32 cellular contexts compared by ENCODE assay signal in the genomic region with DNA sequence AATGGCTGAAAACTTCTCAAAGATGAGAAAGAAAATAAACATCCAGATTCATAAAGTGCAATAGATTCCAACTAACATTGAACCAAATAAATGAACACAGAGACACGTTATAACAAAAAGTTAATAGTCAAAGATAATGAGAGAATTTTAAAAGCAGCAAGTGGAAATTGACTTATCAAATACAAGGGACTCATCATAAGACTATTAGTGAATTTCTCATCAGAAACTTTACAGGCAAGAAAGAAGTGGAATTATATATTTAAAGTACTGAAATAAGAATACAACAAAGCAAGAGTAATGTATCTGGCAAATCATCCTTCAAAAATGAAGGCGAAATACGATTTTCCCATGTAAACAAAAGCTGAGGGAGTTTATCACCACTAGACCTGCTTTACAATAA.
"Had no signal": no experiment of that assay in that cellular context is flagged by ENCODE, and none has a peak within 500 bp of the region (broad histone marks: within the 10 kb centered on the region; RNA-seq: fewer than 3 reads in every experiment).

No MANE protein-coding gene starts in this region.

- H3K27me3 ChIP-seq: adrenal gland, ascending aorta, body of pancreas, brain microvascular endothelial cell, breast epithelium, cardiac muscle cell had no signal

- H3K36me3 ChIP-seq: adrenal gland, ascending aorta, brain microvascular endothelial cell, breast epithelium, cardiac muscle cell had no signal

- H3K4me1 ChIP-seq: adrenal gland, ascending aorta, body of pancreas, breast epithelium had no signal

- FAIRE-seq: astrocyte, bronchial epithelial cell had no signal

- H3K4me3 ChIP-seq: adrenal gland, ascending aorta, body of pancreas, breast epithelium, cardiac muscle cell had no signal

- DNase-seq: activated effector memory CD4-positive, alpha-beta T cell treated with anti-CD3 and anti-CD28 coated beads, Interleukin-2, amount 50 U/mL, for 16 hours; activated effector memory CD4-positive, alpha-beta T cell treated with Interleukin-2 at 50 U/mL for 16 hours; activated gamma-delta T cell; activated gamma-delta T cell treated with Interleukin-2 at 50 U/mL for 16 hours; activated naive CD4-positive, alpha-beta T cell; activated naive CD4-positive, alpha-beta T cell treated with anti-CD3 and anti-CD28 coated beads for 36 hours; activated naive CD4-positive, alpha-beta T cell treated with anti-CD3 and anti-CD28 coated beads, Interleukin-2, amount 10 ng/mL, durations not matched to agents 7 days and 5 days; activated naive CD4-positive, alpha-beta T cell treated with anti-CD3 and anti-CD28 coated beads, Interleukin-2, amount 50 U/mL, for 16 hours; activated naive CD4-positive, alpha-beta T cell treated with Interleukin-2 at 50 U/mL for 16 hours; activated naive CD8-positive, alpha-beta T cell treated with anti-CD3 and anti-CD28 coated beads for 36 hours; activated naive CD8-positive, alpha-beta T cell treated with anti-CD3 and anti-CD28 coated beads, Interleukin-2, amount 10 ng/mL, durations not matched to agents 7 days and 5 days; activated naive CD8-positive, alpha-beta T cell treated with anti-CD3 and anti-CD28 coated beads, Interleukin-2, amount 50 U/mL, for 24 hours; activated T-cell treated with anti-CD3 and anti-CD28 coated beads, Interleukin-2, amount 50 U/mL, for 1 hour; activated T-cell treated with anti-CD3 and anti-CD28 coated beads, Interleukin-2, amount 50 U/mL, for 24 hours; activated T-cell treated with anti-CD3 and anti-CD28 coated beads, Interleukin-2, amount 50 U/mL, for 4 hours; activated T-cell treated with anti-CD3 and anti-CD28 coated beads, Interleukin-2, amount 50 U/mL, for 48 hours; activated T-cell treated with anti-CD3 and anti-CD28 coated beads, Interleukin-2, amount 50 U/mL, for 72 hours; adrenal gland; amniotic stem cell; amygdala; anterior cingulate cortex; aorta; body of pancreas; brain microvascular endothelial cell; caudate nucleus; central memory CD4-positive, alpha-beta T cell; cerebellar nuclear complex had no signal

- H3K27ac ChIP-seq: adrenal gland, ascending aorta, body of pancreas, brain microvascular endothelial cell, breast epithelium, cardiac muscle cell had no signal
